25 cellular contexts compared by ENCODE assay signal in genomic region chrX:22912598-22912997, GRCh38.
"Had no signal": no experiment of that assay in that cellular context is flagged by ENCODE, and none has a peak within 500 bp of the region (broad histone marks: within the 10 kb centered on the region; RNA-seq: fewer than 3 reads in every experiment).

No MANE protein-coding gene starts in this region.

- H3K36me3 ChIP-seq: MG63, Peyer's patch, SJCRH30, WERI-Rb-1 had no signal

- H3K4me3 ChIP-seq: MG63, Peyer's patch, SJCRH30 had no signal

- DNase-seq: activated CD4-positive, alpha-beta T cell treated with anti-CD3 and anti-CD28 coated beads for 4 hours; activated CD8-positive, alpha-beta memory T cell treated with anti-CD3 and anti-CD28 coated beads, Interleukin-2, amount 50 U/mL, for 4 hours; activated CD8-positive, alpha-beta T cell treated with anti-CD3 and anti-CD28 coated beads for 36 hours; activated gamma-delta T cell treated with Interleukin-2 at 50 U/mL for 16 hours; activated naive CD4-positive, alpha-beta T cell treated with anti-CD3 and anti-CD28 coated beads, Interleukin-2, amount 10 ng/mL, durations not matched to agents 7 days and 5 days; activated naive CD8-positive, alpha-beta T cell treated with anti-CD3 and anti-CD28 coated beads for 36 hours; activated T-cell treated with anti-CD3 and anti-CD28 coated beads, Interleukin-2, amount 50 U/mL, for 72 hours; anterior cingulate cortex; cerebellar nuclear complex; KG1; MG63; NCI-H1105; NCI-H1436; NCI-H1694 treated with DMSO at 0.1 percent for 48 hours; NCI-H2029 treated with DMSO at 0.1 percent for 48 hours; NCI-H510A treated with DMSO at 0.1 percent for 48 hours; NCI-H748 treated with DMSO at 0.1 percent for 48 hours; NK-92 treated with Interleukin-12 subunit alpha and Interleukin-12 subunit beta, amount 100 ng/mL, for 24 hours; Peyer's patch; Right ventricle myocardium superior; SK-N-SH; T-helper 1 cell; WERI-Rb-1 had no signal

- H3K4me2 ChIP-seq: SK-N-SH had no signal

- H3K27me3 ChIP-seq: MG63, Peyer's patch, SJCRH30 had no signal

- H3K4me1 ChIP-seq: Peyer's patch, SJCRH30 had no signal

- H3K9ac ChIP-seq: SK-N-SH had no signal

- H3K27ac ChIP-seq: Peyer's patch, RWPE1, SJCRH30, WERI-Rb-1 had no signal

- H3K9me3 ChIP-seq: MG63, Peyer's patch, SJCRH30, SK-N-SH had no signal
